In the genomic region with DNA sequence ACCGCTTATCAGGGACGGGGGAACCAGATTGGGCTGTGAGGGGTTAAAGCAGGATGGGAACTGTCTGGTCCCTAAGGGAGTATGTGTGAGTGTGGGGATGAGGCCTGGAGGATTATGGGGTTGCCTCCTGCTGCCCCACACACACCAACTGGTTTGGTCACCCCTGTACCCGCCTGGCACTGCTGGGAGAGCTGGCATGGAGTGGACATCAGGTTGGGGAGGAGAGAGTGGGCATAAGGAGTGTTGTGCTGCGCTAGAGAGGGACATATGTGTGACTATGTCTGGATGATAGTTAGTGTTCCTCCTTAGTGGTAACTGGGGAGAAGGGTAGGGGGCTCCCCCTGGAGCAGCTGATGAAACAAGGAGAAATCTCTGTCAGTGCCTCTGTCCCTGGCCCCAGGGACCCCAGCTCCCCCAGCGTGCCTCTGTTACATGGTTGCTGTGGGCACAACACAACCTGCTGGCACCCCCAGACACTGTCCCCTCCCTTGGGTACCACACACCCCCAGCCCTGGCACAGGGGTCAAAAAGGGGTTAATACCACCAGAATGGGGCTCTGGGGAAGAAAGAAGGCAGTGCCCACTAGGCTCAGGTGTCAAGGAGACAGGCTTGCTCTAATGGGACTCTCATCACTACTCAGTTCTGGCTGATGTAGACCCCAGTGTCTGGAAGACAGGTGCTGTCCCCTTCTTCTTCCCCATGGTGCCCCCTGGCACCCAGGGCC, we compare ENCODE assay signal across 9 cellular contexts. TPM values are rescaled to one million over a fixed set of nuclear protein-coding genes. Genes with fewer than 3 reads are reported as not detected.
DNase-seq lines count a peak whose midpoint lies in the region; ATAC-seq, FAIRE-seq and TF ChIP-seq lines count a peak whose summit lies in the region.
"Had no signal": no experiment of that assay in that cellular context is flagged by ENCODE, and none has a peak within 500 bp of the region (broad histone marks: within the 10 kb centered on the region; RNA-seq: fewer than 3 reads in every experiment).

No MANE protein-coding gene starts in this region.

- TF ChIP-seq POLR2A in A549 (IDR thresholded peaks at IDR 0.05; ENCODE audit: low read length): no peak

- H3K4me1 Mint-ChIP-seq in chondrocyte (ENCODE audit: low read depth): peaks cover 31% of the 10 kb centered on the region

- peaks cover 60% of the 10 kb centered on the region for H3K4me1 ChIP-seq in A549
- peaks cover 54% of the 10 kb centered on the region for H3K4me1 ChIP-seq in mucosa of descending colon (ENCODE audit: low read depth)

- TF ChIP-seq CTCF in A549 (IDR thresholded peaks at IDR 0.05) (no peak), chondrocyte (IDR thresholded peaks at IDR 0.05) (no peak), mucosa of descending colon (IDR thresholded peaks at IDR 0.05) (no peak)

- POLR2A ChIA-PET in A549 (lab: Yijun Ruan, JAX): interaction anchor here (1.3 to 3.1 kb wide), 6 partner anchors 12 to 80 kb away, joined by 3 to 14 read pairs (median 4); a partner anchor contains a TSS

- ATAC-seq in A549: no peak
- ATAC-seq in mucosa of descending colon: no peak
- no peak for ATAC-seq in GM21576 (IDR thresholded peaks at IDR 0.05; ENCODE audit: unreplicated experiment)
- no peak for ATAC-seq in HG03342 (IDR thresholded peaks at IDR 0.05; ENCODE audit: unreplicated experiment)

- CTCF ChIA-PET in A549 (lab: Yijun Ruan, JAX): no interaction called here

- FAIRE-seq in A549 (lab: Jason Lieb, UNC): no peak

- H3K27ac ChIP-seq in A549: peak overlapping the region; percentile 98 to 100

- no peaks in the 10 kb centered on the region for H3K9me3 Mint-ChIP-seq in chondrocyte (ENCODE audit: low read depth)

- intact Hi-C loops in mucosa of descending colon (cut with DNase I, micrococcal nuclease): no loop called here

- peak overlapping the region; percentile 96 for H3K27ac Mint-ChIP-seq in chondrocyte (ENCODE audit: unreplicated experiment)

- peak overlapping the region; percentile 80 for H3K4me3 ChIP-seq in A549
- H3K4me3 ChIP-seq in mucosa of descending colon: peak overlapping the region; percentile 84

- peak overlapping the region; percentile 82 for H3K4me3 Mint-ChIP-seq in chondrocyte (ENCODE audit: unreplicated experiment)

- peak overlapping the region; percentile 88 for H3K4me2 ChIP-seq in A549

- DNase-seq in A549 (ENCODE audit: low read depth in 1 of 2, low spot score in 1 of 2) (no peak), LHCN-M2 (ENCODE audit: low read depth) (peak; percentile 65), chondrocyte (ENCODE audit: low spot score) (no peak), mucosa of descending colon (peak in 2 of 3 donors; percentile 53 to 63), NCI-H146 treated with DMSO at 0.1 percent for 48 hours (lab: John Stamatoyannopoulos, UW; ENCODE audit: unreplicated experiment) (no peak), AG08395 (ENCODE audit: low spot score) (no peak)

- H3K9me3 ChIP-seq in A549 (no peaks in the 10 kb centered on the region), mucosa of descending colon (no peaks in the 10 kb centered on the region)

- no peaks in the 10 kb centered on the region for H3K27me3 Mint-ChIP-seq in chondrocyte (ENCODE audit: low read depth)

- no peak for TF ChIP-seq RAD21 in A549 (conservative IDR thresholded peaks at IDR 0.05 in 1 of 2, IDR thresholded peaks at IDR 0.05 in 1 of 2)

- H3K36me3 ChIP-seq in mucosa of descending colon (ENCODE audit: low read depth): no peaks in the 10 kb centered on the region

- H3K36me3 Mint-ChIP-seq in chondrocyte (ENCODE audit: low read depth): no peaks in the 10 kb centered on the region

- no peak for TF ChIP-seq EP300 in A549 (IDR thresholded peaks at IDR 0.05)

- 9% methylated on average over 5 of the region's 5 CpGs for WGBS in A549 (ENCODE audit: missing lambda C conversion rate)

TF ChIP-seq in A549, 52 proteins besides CTCF, POLR2A, EP300 and RAD21 (continues in another document):
- TF ChIP-seq RFX5 (IDR thresholded peaks at IDR 0.05): no peak
- TF ChIP-seq, protein P1, sequence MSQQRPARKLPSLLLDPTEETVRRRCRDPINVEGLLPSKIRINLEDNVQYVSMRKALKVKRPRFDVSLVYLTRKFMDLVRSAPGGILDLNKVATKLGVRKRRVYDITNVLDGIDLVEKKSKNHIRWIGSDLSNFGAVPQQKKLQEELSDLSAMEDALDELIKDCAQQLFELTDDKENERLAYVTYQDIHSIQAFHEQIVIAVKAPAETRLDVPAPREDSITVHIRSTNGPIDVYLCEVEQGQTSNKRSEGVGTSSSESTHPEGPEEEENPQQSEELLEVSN (IDR thresholded peaks at IDR 0.05; ENCODE audit: borderline replicate concordance, low read depth): no peak
- no peak for TF ChIP-seq JUNB (IDR thresholded peaks at IDR 0.05)
- TF ChIP-seq FOXS1 (CRISPR knock-in tag; IDR thresholded peaks at IDR 0.05): no peak
- TF ChIP-seq TFCP2L1 (CRISPR knock-in tag; IDR thresholded peaks at IDR 0.05): no peak
- TF ChIP-seq, protein P2, sequence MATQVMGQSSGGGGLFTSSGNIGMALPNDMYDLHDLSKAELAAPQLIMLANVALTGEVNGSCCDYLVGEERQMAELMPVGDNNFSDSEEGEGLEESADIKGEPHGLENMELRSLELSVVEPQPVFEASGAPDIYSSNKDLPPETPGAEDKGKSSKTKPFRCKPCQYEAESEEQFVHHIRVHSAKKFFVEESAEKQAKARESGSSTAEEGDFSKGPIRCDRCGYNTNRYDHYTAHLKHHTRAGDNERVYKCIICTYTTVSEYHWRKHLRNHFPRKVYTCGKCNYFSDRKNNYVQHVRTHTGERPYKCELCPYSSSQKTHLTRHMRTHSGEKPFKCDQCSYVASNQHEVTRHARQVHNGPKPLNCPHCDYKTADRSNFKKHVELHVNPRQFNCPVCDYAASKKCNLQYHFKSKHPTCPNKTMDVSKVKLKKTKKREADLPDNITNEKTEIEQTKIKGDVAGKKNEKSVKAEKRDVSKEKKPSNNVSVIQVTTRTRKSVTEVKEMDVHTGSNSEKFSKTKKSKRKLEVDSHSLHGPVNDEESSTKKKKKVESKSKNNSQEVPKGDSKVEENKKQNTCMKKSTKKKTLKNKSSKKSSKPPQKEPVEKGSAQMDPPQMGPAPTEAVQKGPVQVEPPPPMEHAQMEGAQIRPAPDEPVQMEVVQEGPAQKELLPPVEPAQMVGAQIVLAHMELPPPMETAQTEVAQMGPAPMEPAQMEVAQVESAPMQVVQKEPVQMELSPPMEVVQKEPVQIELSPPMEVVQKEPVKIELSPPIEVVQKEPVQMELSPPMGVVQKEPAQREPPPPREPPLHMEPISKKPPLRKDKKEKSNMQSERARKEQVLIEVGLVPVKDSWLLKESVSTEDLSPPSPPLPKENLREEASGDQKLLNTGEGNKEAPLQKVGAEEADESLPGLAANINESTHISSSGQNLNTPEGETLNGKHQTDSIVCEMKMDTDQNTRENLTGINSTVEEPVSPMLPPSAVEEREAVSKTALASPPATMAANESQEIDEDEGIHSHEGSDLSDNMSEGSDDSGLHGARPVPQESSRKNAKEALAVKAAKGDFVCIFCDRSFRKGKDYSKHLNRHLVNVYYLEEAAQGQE (IDR thresholded peaks at IDR 0.05): no peak
- no peak for TF ChIP-seq CHD2 (IDR thresholded peaks at IDR 0.05; ENCODE audit: low read length, partially characterized antibody)

RNA-seq across cellular contexts. Expression of a gene that starts 1.9 kb away (rescaled TPM):
- polyA plus RNA-seq in A549 (2011; rRNA removed): 20.5 and 20.8 TPM in 2 replicates
- polyA plus RNA-seq in A549 (2012; cell fraction: cytosol; rRNA removed): 28.8 and 32.2 TPM in 2 replicates
- polyA plus RNA-seq in A549 (2012; cell fraction: nucleus; rRNA removed): 60.8 and 82.4 TPM in 2 replicates
- 24.7 to 30.7 TPM (median 29.0 TPM) in 3 replicates for polyA plus RNA-seq in A549 (2017; fragmentation: RNase III; extraction: RNeasy Plus Mini Kit Qiagen cat#74134 plus additional on column Dnase treatment)
- polyA minus RNA-seq in A549 (2011; rRNA and poly(A)+ RNA removed): 25.1 and 30.3 TPM in 2 replicates
- 18.9 and 19.5 TPM in 2 replicates for total RNA-seq in LHCN-M2 (2014; rRNA removed)
- polyA plus RNA-seq in LHCN-M2 (2012): 13.9 TPM
- 34.8 to 42.9 TPM (median 41.1 TPM) in 3 replicates for total RNA-seq in chondrocyte
- 100 to 1,000 TPM; 175 to 313 (median 255) TPM for total RNA-seq in mucosa of descending colon

RNA-seq across cellular contexts. Expression of a gene that starts 11.1 kb away (rescaled TPM):
- 0.32 TPM in 1 of 2 replicates, not detected in the other for polyA plus RNA-seq in A549 (2011; rRNA removed)
- 0.09 TPM in 1 of 2 replicates, not detected in the other for polyA plus RNA-seq in A549 (2012; cell fraction: cytosol; rRNA removed)
- 0.55 and 0.58 TPM in 2 replicates for polyA plus RNA-seq in A549 (2012; cell fraction: nucleus; rRNA removed)
- polyA plus RNA-seq in A549 (2017; fragmentation: RNase III; extraction: RNeasy Plus Mini Kit Qiagen cat#74134 plus additional on column Dnase treatment): not detected in 3 replicates
- 1.9 and 5.0 TPM in 2 replicates for polyA minus RNA-seq in A549 (2011; rRNA and poly(A)+ RNA removed)
- total RNA-seq in LHCN-M2 (2014; rRNA removed): not detected in 2 replicates
- not detected for polyA plus RNA-seq in LHCN-M2 (2012)
- total RNA-seq in chondrocyte: 0.72 to 0.85 TPM in 2 of 3 replicates, not detected in the other
- under 1 TPM in 2 of 3 donors, not detected in 1; 0.60 to 0.76 TPM for total RNA-seq in mucosa of descending colon
- total RNA-seq: subcutaneous adipose tissue had no signal

RNA-seq across cellular contexts. Expression of a gene that starts 21.4 kb away (rescaled TPM):
- polyA plus RNA-seq in A549 (2011; rRNA removed) (43.5 and 57.1 TPM in 2 replicates), A549 (2017; fragmentation: RNase III; extraction: RNeasy Plus Mini Kit Qiagen cat#74134 plus additional on column Dnase treatment) (34.1 to 38.2 TPM (median 36.0 TPM) in 3 replicates)
- polyA plus RNA-seq in A549 (2012; cell fraction: cytosol; rRNA removed): 75.4 and 84.9 TPM in 2 replicates
- 122 and 131 TPM in 2 replicates for polyA plus RNA-seq in A549 (2012; cell fraction: nucleus; rRNA removed)
- polyA minus RNA-seq in A549 (2011; rRNA and poly(A)+ RNA removed): 96.6 and 131 TPM in 2 replicates
- total RNA-seq in LHCN-M2 (2014; rRNA removed) (30.9 and 41.3 TPM in 2 replicates), chondrocyte (23.0 to 30.8 TPM (median 28.7 TPM) in 3 replicates), mucosa of descending colon (10 to 100 TPM; 28.4 to 40.4 (median 31.2) TPM)
- 32.9 TPM for polyA plus RNA-seq in LHCN-M2 (2012)

RNA-seq across cellular contexts. Expression of a gene that starts 29.1 kb away (rescaled TPM):
- polyA plus RNA-seq in A549 (2011; rRNA removed) (1.0 and 1.5 TPM in 2 replicates), A549 (2017; fragmentation: RNase III; extraction: RNeasy Plus Mini Kit Qiagen cat#74134 plus additional on column Dnase treatment) (0.23 to 0.46 TPM (median 0.43 TPM) in 3 replicates)
- 0.63 and 0.76 TPM in 2 replicates for polyA plus RNA-seq in A549 (2012; cell fraction: cytosol; rRNA removed)
- polyA plus RNA-seq in A549 (2012; cell fraction: nucleus; rRNA removed): 6.2 and 11.1 TPM in 2 replicates
- polyA minus RNA-seq in A549 (2011; rRNA and poly(A)+ RNA removed): 0.73 and 0.83 TPM in 2 replicates
- total RNA-seq in LHCN-M2 (2014; rRNA removed) (0.11 and 0.13 TPM in 2 replicates), chondrocyte (0.30 to 0.36 TPM (median 0.36 TPM) in 3 replicates), mucosa of descending colon (1 to 10 TPM; 1.7 to 3.3 (median 2.3) TPM)
- polyA plus RNA-seq in LHCN-M2 (2012): not detected

RNA-seq across cellular contexts. Expression of a gene that starts 29.1 kb away (rescaled TPM):
- polyA plus RNA-seq in A549 (2011; rRNA removed) (0.06 TPM in 1 of 2 replicates, not detected in the other), A549 (2017; fragmentation: RNase III; extraction: RNeasy Plus Mini Kit Qiagen cat#74134 plus additional on column Dnase treatment) (not detected in 3 replicates)
- polyA plus RNA-seq in A549 (2012; cell fraction: cytosol; rRNA removed): 0.03 and 0.04 TPM in 2 replicates
- 0.08 TPM in 1 of 2 replicates, not detected in the other for polyA plus RNA-seq in A549 (2012; cell fraction: nucleus; rRNA removed)
- polyA minus RNA-seq in A549 (2011; rRNA and poly(A)+ RNA removed): 0.25 TPM in 1 of 2 replicates, not detected in the other
- total RNA-seq in LHCN-M2 (2014; rRNA removed) (not detected in 2 replicates), chondrocyte (not detected in 3 replicates), mucosa of descending colon (under 1 TPM in 2 of 3 donors, not detected in 1; 0.19 to 0.20 TPM)
- polyA plus RNA-seq in LHCN-M2 (2012): not detected
- total RNA-seq: subcutaneous adipose tissue had no signal

Comparison
In these comparisons a context has a peak if more than half of its experiments do, and no peak if none do; other contexts are left out.
1. DNase-seq: peak in LHCN-M2 (single experiment) and mucosa of descending colon (2 of 3); none in A549 (0 of 2), chondrocyte (single experiment), NCI-H146 treated with DMSO at 0.1 percent for 48 hours (single experiment) and AG08395 (single experiment).